In genomic region chr13:46498650-46499049, GRCh38 we compare ENCODE assay signal across 22 cellular contexts.
"Had no signal": no experiment of that assay in that cellular context is flagged by ENCODE, and none has a peak within 500 bp of the region (broad histone marks: within the 10 kb centered on the region; RNA-seq: fewer than 3 reads in every experiment).

No MANE protein-coding gene starts in this region.

- DNase-seq: colonic mucosa; cortex of kidney; dermis blood vessel endothelial cell; dorsolateral prefrontal cortex; effector CD4-positive, alpha-beta T cell; effector CD8-positive, alpha-beta T cell; effector memory CD4-positive, alpha-beta T cell; effector memory CD8-positive, alpha-beta T cell; endodermal cell; erythroblast; esophagus squamous epithelium; foreskin fibroblast; foreskin keratinocyte; foreskin melanocyte; gastrocnemius medialis; glutamatergic neuron; head of caudate nucleus had no signal

- H3K27ac ChIP-seq: colonic mucosa, coronary artery, dorsolateral prefrontal cortex, epithelial cell of prostate, esophagus muscularis mucosa, esophagus squamous epithelium, foreskin keratinocyte, gastrocnemius medialis, gastroesophageal sphincter had no signal

- H3K9me3 ChIP-seq: colonic mucosa, esophagus muscularis mucosa, esophagus squamous epithelium, gastrocnemius medialis, gastroesophageal sphincter had no signal

- H3K36me3 ChIP-seq: colonic mucosa, esophagus muscularis mucosa, esophagus squamous epithelium, gastrocnemius medialis, gastroesophageal sphincter had no signal

- H3K4me3 ChIP-seq: colonic mucosa, coronary artery, dorsolateral prefrontal cortex, esophagus muscularis mucosa, esophagus squamous epithelium, gastrocnemius medialis, gastroesophageal sphincter had no signal

- H3K4me1 ChIP-seq: colonic mucosa, esophagus muscularis mucosa, esophagus squamous epithelium, foreskin keratinocyte, gastrocnemius medialis, gastroesophageal sphincter had no signal

- H3K27me3 ChIP-seq: colonic mucosa, esophagus muscularis mucosa, gastrocnemius medialis, gastroesophageal sphincter had no signal

- ATAC-seq: effector memory CD8-positive, alpha-beta T cell; esophagus mucosa; foreskin keratinocyte; gastrocnemius medialis; gastroesophageal sphincter had no signal
